In genomic region chr3:172125053-172125452, GRCh38 we compare ENCODE assay signal across 1 cellular context.
A peak's percentile ranks its signal among the peaks of the same experiment; 100 is the strongest.
TF ChIP-seq lines count a peak whose summit lies in the region.

No MANE protein-coding gene starts in this region.

TF ChIP-seq in HepG2, 621 proteins besides CTCF, POLR2A, EP300 and RAD21 (continued from another document):
- TF ChIP-seq SOX6 (IDR thresholded peaks at IDR 0.05) (no peak), SOX6 (CRISPR knock-in tag; IDR thresholded peaks at IDR 0.05) (0 out of 2 replicates have a peak, but pooled peaks have one; percentile 25), RBM22 (optimal IDR thresholded peaks at IDR 0.05; ENCODE audit: low read length) (peak; percentile 93), DMAP1 (CRISPR knock-in tag; IDR thresholded peaks at IDR 0.05) (no peak)
